In genomic region chr19:34171539-34171876, GRCh38 we compare ENCODE assay signal across 8 cellular contexts. TPM values are rescaled to one million over a fixed set of nuclear protein-coding genes. Genes with fewer than 3 reads are reported as not detected.
DNase-seq lines count a peak whose midpoint lies in the region; ATAC-seq lines count a peak whose summit lies in the region.

No MANE protein-coding gene starts in this region.

- peak; percentile 91 for DNase-seq in ELR (ENCODE audit: low read depth)
- DNase-seq in LHCN-M2 (ENCODE audit: low read depth): peak; percentile 61
- DNase-seq in iris pigment epithelial cell (ENCODE audit: low read depth): peak; percentile 88
- peak in 2 of 3 experiments; percentile 3 to 14 for DNase-seq in stimulated activated CD4-positive, alpha-beta T cell treated with anti-CD3 and anti-CD28 coated beads, TNF-alpha, amount 100 ng/mL, for 4 hours (ENCODE audit: low read depth in 3 of 3)
- no peak for DNase-seq in T-helper 9 cell

- peak overlapping the region; percentile 75 for H3K27ac ChIP-seq in adipose tissue (ENCODE audit: low read depth, low read length)

- ATAC-seq in GM21423 (IDR thresholded peaks at IDR 0.05; ENCODE audit: unreplicated experiment) (peak; percentile 18), HG03025 (IDR thresholded peaks at IDR 0.05; ENCODE audit: low FRiP score, unreplicated experiment) (no peak)

- 20 to 31% (median 24%) methylated on average over 9 of the region's 9 CpGs for WGBS in adipose tissue, 3 donors

RNA-seq across cellular contexts. Expression of gene LSM14A, which starts 0.8 kb away (rescaled TPM):
- 33.5 and 52.5 TPM in 2 replicates for total RNA-seq in LHCN-M2 (2014; rRNA removed)
- 34.0 TPM for polyA plus RNA-seq in LHCN-M2 (2012)
- 100 to 1,000 TPM in 1 of 3 donors, 10 to 100 TPM in 2; 35.5 to 105 (median 72.8) TPM for polyA plus RNA-seq in adipose tissue
